Comparison of ENCODE assay signal across 15 cellular contexts in the genomic region with DNA sequence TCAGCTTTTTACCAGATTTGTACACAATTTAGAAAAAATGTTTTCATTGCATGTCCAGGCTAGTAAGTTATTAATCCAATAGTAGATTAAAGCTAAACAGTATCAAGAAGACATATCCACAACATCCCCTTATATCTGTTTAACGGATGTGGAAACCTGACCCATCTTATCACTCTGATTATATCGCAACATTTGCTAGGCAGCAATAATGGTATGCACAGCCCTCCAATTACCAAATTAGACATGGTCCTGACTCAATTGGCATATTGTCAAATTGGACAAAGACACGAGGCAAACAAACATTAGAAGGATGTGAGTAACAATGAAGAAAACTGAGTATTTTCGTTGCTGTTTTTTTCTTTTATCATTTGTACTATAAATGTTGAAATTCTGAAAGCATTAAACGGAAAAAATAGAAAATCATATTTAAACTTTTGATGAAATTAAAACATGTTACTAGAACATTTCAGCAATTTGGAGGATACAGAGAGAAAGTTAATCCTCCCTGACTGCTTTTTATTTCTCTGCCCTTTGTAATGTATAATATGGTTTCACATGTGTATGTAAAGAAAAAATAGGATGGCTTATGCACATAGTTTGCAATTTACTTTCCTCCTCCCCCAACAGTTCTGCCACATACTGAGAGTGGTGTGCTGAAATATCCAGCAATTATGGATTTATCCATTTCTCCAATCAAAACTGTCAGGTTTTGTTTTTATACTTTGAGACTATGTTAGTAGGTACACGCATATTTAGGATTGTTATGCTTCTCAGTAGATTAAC.
DNase-seq lines count a peak whose midpoint lies in the region; ATAC-seq and TF ChIP-seq lines count a peak whose summit lies in the region.
"Had no signal": no experiment of that assay in that cellular context is flagged by ENCODE, and none has a peak within 500 bp of the region (broad histone marks: within the 10 kb centered on the region; RNA-seq: fewer than 3 reads in every experiment).

No MANE protein-coding gene starts in this region.

- peak in 1 of 2 experiments; percentile 63; a peak in 1 of 4 replicates for TF ChIP-seq EP300 in SK-N-SH (IDR thresholded peaks at IDR 0.05; ENCODE audit: borderline replicate concordance in 1 of 2, low read depth in 1 of 2, low read length in 1 of 2)

- 27% methylated on average over 6 of the region's 6 CpGs for WGBS in SK-N-SH (ENCODE audit: low lambda C conversion rate)

- H3K27me3 ChIP-seq in SK-N-SH (ENCODE audit: insufficient read depth) (no peaks in the 10 kb centered on the region), fibroblast of lung (ENCODE audit: control insufficient read depth, insufficient read depth, low read length) (no peaks in the 10 kb centered on the region)
- H3K27me3 ChIP-seq: right lobe of liver had no signal

- no peak overlapping the region for H3K9ac ChIP-seq in SK-N-SH
- H3K9ac ChIP-seq in fibroblast of lung (ENCODE audit: insufficient read depth, low read length) = no peak overlapping the region

- H2AFZ ChIP-seq in SK-N-SH (ENCODE audit: low read depth) (no peak overlapping the region), fibroblast of lung (ENCODE audit: low read length) (no peak overlapping the region)

- H3K27ac ChIP-seq in SK-N-SH (ENCODE audit: low read depth in 2 of 2, low read length in 1 of 2) = peak overlapping the region; percentile 28 to 39
- H3K27ac ChIP-seq in fibroblast of lung (ENCODE audit: insufficient read depth, low read length) = no peak overlapping the region
- H3K27ac ChIP-seq: right lobe of liver had no signal

- H3K4me3 ChIP-seq in SK-N-SH (ENCODE audit: low read depth in 2 of 2, low read length in 1 of 2) = no peak overlapping the region
- no peak overlapping the region for H3K4me3 ChIP-seq in fibroblast of lung (replicated peaks in 1 of 4; ENCODE audit: control extremely low read depth in 1 of 4, insufficient read depth in 1 of 4, low read depth in 3 of 4, low read length in 4 of 4)
- H3K4me3 ChIP-seq: right lobe of liver had no signal

- H3F3A ChIP-seq in SK-N-SH (replicated peaks; ENCODE audit: insufficient read depth) = no peaks in the 10 kb centered on the region

- H3K79me2 ChIP-seq in SK-N-SH (ENCODE audit: insufficient read depth) (no peaks in the 10 kb centered on the region), fibroblast of lung (ENCODE audit: control insufficient read depth, insufficient read depth, low read length) (no peaks in the 10 kb centered on the region)

- H4K20me1 ChIP-seq in SK-N-SH (ENCODE audit: insufficient read depth) (no peaks in the 10 kb centered on the region), fibroblast of lung (ENCODE audit: control insufficient read depth, extremely low read depth, insufficient read depth, low read length) (no peaks in the 10 kb centered on the region)

- POLR2A ChIA-PET in SK-N-SH (lab: Yijun Ruan, JAX) = no interaction called here

- H3K4me2 ChIP-seq in SK-N-SH (no peak overlapping the region), fibroblast of lung (ENCODE audit: extremely low read depth, insufficient read depth, low read length) (no peak overlapping the region)

- no peaks in the 10 kb centered on the region for H3K9me3 ChIP-seq in SK-N-SH
- H3K9me3 ChIP-seq in fibroblast of lung (ENCODE audit: control insufficient read depth, insufficient read depth, low read depth, low read length) = no peaks in the 10 kb centered on the region
- H3K9me3 ChIP-seq: right lobe of liver had no signal

- H3K36me3 ChIP-seq in SK-N-SH (replicated peaks in 1 of 2; ENCODE audit: control insufficient read depth in 1 of 2, insufficient read depth in 2 of 2, low read length in 1 of 2) (no peaks in the 10 kb centered on the region), fibroblast of lung (ENCODE audit: control insufficient read depth, insufficient read depth, low read length) (no peaks in the 10 kb centered on the region)
- H3K36me3 ChIP-seq: right lobe of liver had no signal

- DNase-seq in AG08395 (ENCODE audit: low spot score) (peak; percentile 19), H4 (ENCODE audit: low spot score) (peak; percentile 65), SK-N-SH (peak; percentile 13), fibroblast of lung (ENCODE audit: low read depth in 2 of 2) (peak; percentile 43 to 79), OCI-M1 (lab: John Stamatoyannopoulos, UW) (no peak)
- DNase-seq: Calu3; KBM-7; left ventricle myocardium superior; NCI-H1092; right lobe of liver; SHP77 treated with DMSO at 0.1 percent for 48 hours; stimulated activated CD4-positive, alpha-beta T cell treated with anti-CD3 and anti-CD28 coated beads, Interleukin-2, amount 100 ng/mL, for 48 hours had no signal

- H3K9me2 ChIP-seq in SK-N-SH = no peaks in the 10 kb centered on the region

- H3K4me1 ChIP-seq in SK-N-SH (ENCODE audit: control insufficient read depth in 1 of 2, insufficient read depth in 2 of 2, low read depth in 1 of 2, low read length in 1 of 2) (peaks cover 7 to 12% of the 10 kb centered on the region in 2 experiments; a peak in 1 of 4 replicates), fibroblast of lung (ENCODE audit: control insufficient read depth, extremely low read depth, insufficient read depth, low read length) (no peaks in the 10 kb centered on the region)
- H3K4me1 ChIP-seq: right lobe of liver had no signal

- no peak for TF ChIP-seq RAD21 in SK-N-SH (IDR thresholded peaks at IDR 0.05; ENCODE audit: low read length)

- TF ChIP-seq CTCF in SK-N-SH (IDR thresholded peaks at IDR 0.05) = no peak
- no peak for TF ChIP-seq CTCF in fibroblast of lung (conservative IDR thresholded peaks at IDR 0.05 in 1 of 2, IDR thresholded peaks at IDR 0.05 in 1 of 2; ENCODE audit: low read depth in 1 of 2, low read length in 2 of 2)

- CTCF ChIA-PET in SK-N-SH (lab: Yijun Ruan, JAX) = interaction anchor here (1.1 kb wide), 1 partner anchor 35 kb away, joined by 3 read pairs; no protein-coding TSS in a partner anchor

- ATAC-seq in GM19351 (IDR thresholded peaks at IDR 0.05; ENCODE audit: unreplicated experiment) = no peak
- no peak for ATAC-seq in esophagus mucosa
- ATAC-seq in HG02623 (IDR thresholded peaks at IDR 0.05; ENCODE audit: unreplicated experiment) = no peak
- ATAC-seq: left ventricle myocardium superior, right lobe of liver had no signal

TF ChIP-seq in SK-N-SH, 30 proteins besides CTCF, POLR2A, EP300 and RAD21:
- TF ChIP-seq CHD2 (IDR thresholded peaks at IDR 0.05; ENCODE audit: low read length, partially characterized antibody) (peak; percentile 53), GATA2 (CRISPR knock-in tag; IDR thresholded peaks at IDR 0.05) (peak; percentile 58; the same call in 1 of the 2 replicates), NFIC (IDR thresholded peaks at IDR 0.05; ENCODE audit: borderline replicate concordance) (peak; percentile 42; the same call in 1 of the 2 replicates), RCOR1 (IDR thresholded peaks at IDR 0.05; ENCODE audit: low read length) (peak; percentile 83), TCF12 (IDR thresholded peaks at IDR 0.05) (peak; percentile 66), NRF1 (IDR thresholded peaks at IDR 0.05; ENCODE audit: low read depth, low read length) (no peak), MXI1 (IDR thresholded peaks at IDR 0.05; ENCODE audit: low read depth, low read length) (0 out of 2 replicates have a peak, but pooled peaks have one; percentile 29)
- TF ChIP-seq, protein P1, sequence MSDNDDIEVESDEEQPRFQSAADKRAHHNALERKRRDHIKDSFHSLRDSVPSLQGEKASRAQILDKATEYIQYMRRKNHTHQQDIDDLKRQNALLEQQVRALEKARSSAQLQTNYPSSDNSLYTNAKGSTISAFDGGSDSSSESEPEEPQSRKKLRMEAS (IDR thresholded peaks at IDR 0.05; ENCODE audit: low read depth) = no peak
